ENCODE assay signal across 22 cellular contexts in the genomic region with DNA sequence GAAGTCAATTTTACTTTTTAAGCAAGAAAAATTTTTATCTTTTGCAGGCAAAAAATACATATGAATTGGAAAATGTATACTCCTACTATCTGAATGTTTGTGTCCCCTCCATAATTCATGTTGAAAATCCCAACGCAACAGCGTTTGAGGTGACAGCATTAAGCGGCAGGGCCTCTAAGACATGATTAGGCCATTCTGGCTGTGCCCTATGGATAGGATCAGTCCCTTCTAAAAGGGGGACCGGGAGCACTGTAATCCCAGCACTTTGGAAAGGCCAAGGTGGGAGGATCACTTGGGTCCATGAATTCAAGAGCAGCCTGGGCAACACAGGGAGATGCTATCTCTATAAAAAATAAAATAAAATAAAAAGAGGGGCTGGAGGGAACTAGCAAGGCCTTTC.
"Had no signal": no experiment of that assay in that cellular context is flagged by ENCODE, and none has a peak within 500 bp of the region (broad histone marks: within the 10 kb centered on the region; RNA-seq: fewer than 3 reads in every experiment).

No MANE protein-coding gene starts in this region.

- H3K4me3 Mint-ChIP-seq: activated CD4-positive, alpha-beta memory T cell treated with anti-CD3 and anti-CD28 coated beads for 36 hours; activated naive CD4-positive, alpha-beta T cell treated with anti-CD3 and anti-CD28 coated beads, Interleukin-2, amount 10 ng/mL, durations not matched to agents 7 days and 5 days; neural crest cell; stimulated activated memory B cell treated with anti-CD40 and anti-IgM and Interleukin-4, amounts not matched to agents 10 μg/mL and 1 μg/mL and 100 μg/mL, for 72 hours; T-helper 1 cell treated with Interleukin-12 subunit alpha and Interleukin-12 subunit beta and Interleukin-4 antibody, amounts not matched to agents 30 μg/mL and 1 μg/mL, for 36 hours had no signal

- H3K36me3 ChIP-seq: adrenal gland, breast epithelium, heart right ventricle, lower lobe of right lung, sigmoid colon, stomach, thoracic aorta, upper lobe of right lung had no signal

- ATAC-seq: left colon; stimulated activated memory B cell treated with anti-CD40 and anti-IgM and Interleukin-4, amounts not matched to agents 10 μg/mL and 1 μg/mL and 100 μg/mL, for 72 hours; upper lobe of right lung had no signal

- H3K27me3 Mint-ChIP-seq: activated CD4-positive, alpha-beta memory T cell treated with anti-CD3 and anti-CD28 coated beads for 36 hours; activated naive CD4-positive, alpha-beta T cell treated with anti-CD3 and anti-CD28 coated beads, Interleukin-2, amount 10 ng/mL, durations not matched to agents 7 days and 5 days; naive B cell; stimulated activated memory B cell treated with anti-CD40 and anti-IgM and Interleukin-4, amounts not matched to agents 10 μg/mL and 1 μg/mL and 100 μg/mL, for 72 hours had no signal

- H3K9me3 ChIP-seq: adrenal gland, breast epithelium, heart right ventricle, lower lobe of right lung, sigmoid colon, stomach, thoracic aorta, upper lobe of right lung had no signal

- H3K27ac Mint-ChIP-seq: activated CD4-positive, alpha-beta memory T cell treated with anti-CD3 and anti-CD28 coated beads for 36 hours; activated naive CD4-positive, alpha-beta T cell treated with anti-CD3 and anti-CD28 coated beads, Interleukin-2, amount 10 ng/mL, durations not matched to agents 7 days and 5 days; stimulated activated memory B cell treated with anti-CD40 and anti-IgM and Interleukin-4, amounts not matched to agents 10 μg/mL and 1 μg/mL and 100 μg/mL, for 72 hours; T-helper 1 cell treated with Interleukin-12 subunit alpha and Interleukin-12 subunit beta and Interleukin-4 antibody, amounts not matched to agents 30 μg/mL and 1 μg/mL, for 36 hours had no signal

- H3K27ac ChIP-seq: adrenal gland, breast epithelium, coronary artery, lower lobe of right lung, sigmoid colon, stomach, thoracic aorta, upper lobe of right lung had no signal

- H3K27me3 ChIP-seq: adrenal gland, breast epithelium, heart right ventricle, sigmoid colon, stomach, upper lobe of right lung had no signal

- DNase-seq: activated CD4-positive, alpha-beta memory T cell treated with anti-CD3 and anti-CD28 coated beads for 36 hours; activated CD4-positive, alpha-beta T cell treated with anti-CD3 and anti-CD28 coated beads for 48 hours; activated effector memory CD4-positive, alpha-beta T cell treated with anti-CD3 and anti-CD28 coated beads, Interleukin-2, amount 50 U/mL, for 16 hours; activated naive CD4-positive, alpha-beta T cell treated with anti-CD3 and anti-CD28 coated beads, Interleukin-2, amount 10 ng/mL, durations not matched to agents 7 days and 5 days; adrenal gland; heart right ventricle; islet precursor cell; left colon; lower lobe of right lung; mesendoderm; naive B cell; sigmoid colon; stimulated activated CD4-positive, alpha-beta T cell treated with anti-CD3 and anti-CD28 coated beads, Interleukin-15, amount 100 ng/mL, for 24 hours; stomach; upper lobe of right lung had no signal

- H3K9me3 Mint-ChIP-seq: activated CD4-positive, alpha-beta memory T cell treated with anti-CD3 and anti-CD28 coated beads for 36 hours; activated naive CD4-positive, alpha-beta T cell treated with anti-CD3 and anti-CD28 coated beads, Interleukin-2, amount 10 ng/mL, durations not matched to agents 7 days and 5 days; naive B cell; stimulated activated memory B cell treated with anti-CD40 and anti-IgM and Interleukin-4, amounts not matched to agents 10 μg/mL and 1 μg/mL and 100 μg/mL, for 72 hours; T-helper 1 cell treated with Interleukin-12 subunit alpha and Interleukin-12 subunit beta and Interleukin-4 antibody, amounts not matched to agents 30 μg/mL and 1 μg/mL, for 36 hours had no signal

- H3K4me3 ChIP-seq: adrenal gland, breast epithelium, coronary artery, heart right ventricle, lower lobe of right lung, sigmoid colon, smooth muscle cell, stomach, thoracic aorta, upper lobe of right lung had no signal
